In genomic region chr5:127409923-127410675, GRCh38 we compare ENCODE assay signal across 1 cellular context.
A peak's percentile ranks its signal among the peaks of the same experiment; 100 is the strongest.
TF ChIP-seq lines count a peak whose summit lies in the region.

No MANE protein-coding gene starts in this region.

TF ChIP-seq in K562, 482 proteins besides CTCF, POLR2A, EP300 and RAD21 (continued from another document):
- TF ChIP-seq MGA (IDR thresholded peaks at IDR 0.05) (peak; percentile 85), NONO (IDR thresholded peaks at IDR 0.05; ENCODE audit: low read depth in 2 of 2, low read length in 1 of 2) (no peak), ARID3B (CRISPR knock-in tag; IDR thresholded peaks at IDR 0.05; ENCODE audit: borderline replicate concordance) (no peak), SAP30 (IDR thresholded peaks at IDR 0.05; ENCODE audit: borderline replicate concordance, insufficient read depth, low read depth, low read length, poor library complexity, severe bottlenecking) (no peak), ELF1 (tag; IDR thresholded peaks at IDR 0.05) (no peak), ZNF384 (IDR thresholded peaks at IDR 0.05; ENCODE audit: low read depth, low read length) (no peak), ZNF561 (CRISPR knock-in tag; conservative IDR thresholded peaks at IDR 0.05) (no peak), MYC (IDR thresholded peaks at IDR 0.05; ENCODE audit: low read depth, low read length) (no peak), MYC (CRISPR knock-in tag; IDR thresholded peaks at IDR 0.05; ENCODE audit: borderline replicate concordance, low read depth) (no peak), L3MBTL2 (IDR thresholded peaks at IDR 0.05) (peak; percentile 84), HDGF (IDR thresholded peaks at IDR 0.05) (no peak), POLR2AphosphoS2 (IDR thresholded peaks at IDR 0.05; ENCODE audit: low read length) (no peak), MAX (CRISPR knock-in tag; IDR thresholded peaks at IDR 0.05) (peak; percentile 18; the same call in 1 of the 2 replicates), ZBTB7A (IDR thresholded peaks at IDR 0.05; ENCODE audit: borderline replicate concordance, control insufficient read depth, low read depth, low read length) (no peak), FOXP4 (CRISPR knock-in tag; IDR thresholded peaks at IDR 0.05; ENCODE audit: borderline replicate concordance) (no peak), E2F6 (IDR thresholded peaks at IDR 0.05; ENCODE audit: borderline replicate concordance in 1 of 2, extremely low read depth in 1 of 2, insufficient read depth in 1 of 2, insufficient read length in 1 of 2, low read depth in 1 of 2, low read length in 1 of 2, poor library complexity in 1 of 2, severe bottlenecking in 1 of 2) (peak; percentile 59 to 85), SMC3 (conservative IDR thresholded peaks at IDR 0.05; ENCODE audit: insufficient read depth, low read depth, low read length) (no peak), CHCHD3 (CRISPR knock-in tag; IDR thresholded peaks at IDR 0.05) (no peak), FOXJ2 (tag; IDR thresholded peaks at IDR 0.05) (no peak), RAD51 (IDR thresholded peaks at IDR 0.05; ENCODE audit: borderline replicate concordance, low read depth) (no peak), RNF2 (IDR thresholded peaks at IDR 0.05) (0 out of 2 replicates have a peak, but pooled peaks have one; percentile 22), TRIM25 (IDR thresholded peaks at IDR 0.05; ENCODE audit: borderline replicate concordance) (no peak), BRD4 (IDR thresholded peaks at IDR 0.05) (no peak), POLR2G (IDR thresholded peaks at IDR 0.05; ENCODE audit: low read depth, low read length) (no peak), NKRF (IDR thresholded peaks at IDR 0.05; ENCODE audit: borderline replicate concordance) (no peak), HOMEZ (CRISPR knock-in tag; IDR thresholded peaks at IDR 0.05) (no peak), CREB3 (tag; conservative IDR thresholded peaks at IDR 0.05; ENCODE audit: low read depth) (no peak), KDM5B (IDR thresholded peaks at IDR 0.05; ENCODE audit: insufficient replicate concordance, low read depth, low read length) (no peak), ZFPM2 (CRISPR knock-in tag; IDR thresholded peaks at IDR 0.05) (no peak), CEBPB (tag; IDR thresholded peaks at IDR 0.05) (no peak), SMARCA5 (IDR thresholded peaks at IDR 0.05) (no peak), ZNF511 (CRISPR knock-in tag; IDR thresholded peaks at IDR 0.05) (peak; percentile 71; the same call in 1 of the 2 replicates)
